In the genomic region with DNA sequence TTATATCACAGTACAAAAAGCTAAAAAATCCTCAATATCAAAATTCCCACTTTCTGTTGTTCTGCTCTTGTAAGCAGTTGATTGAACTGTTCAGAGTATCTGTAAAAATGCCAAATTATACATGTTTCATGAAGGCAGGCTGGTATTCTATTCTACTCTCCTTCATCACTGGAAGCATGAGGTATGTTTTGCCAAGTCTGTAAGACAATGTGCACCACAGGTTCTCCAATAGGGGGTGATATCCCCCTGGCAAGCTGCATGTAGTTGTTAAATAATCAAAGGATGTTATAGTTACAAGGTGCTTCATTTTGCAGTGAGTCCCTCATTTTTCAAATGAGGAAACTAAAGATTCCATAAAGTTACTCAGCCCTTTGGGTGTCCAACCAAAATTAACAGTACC, we compare ENCODE assay signal across 9 cellular contexts. TPM values are rescaled to one million over a fixed set of nuclear protein-coding genes. Genes with fewer than 3 reads are reported as not detected.
DNase-seq lines count a peak whose midpoint lies in the region; ATAC-seq and TF ChIP-seq lines count a peak whose summit lies in the region.
"Had no signal": no experiment of that assay in that cellular context is flagged by ENCODE, and none has a peak within 500 bp of the region (broad histone marks: within the 10 kb centered on the region; RNA-seq: fewer than 3 reads in every experiment).

No MANE protein-coding gene starts in this region.

- POLR2A ChIA-PET in CD4-positive, alpha-beta memory T cell (lab: Charles Lee; ENCODE audit: partially characterized antibody), result interaction anchor here (2.4 kb wide), 1 partner anchor 34 kb away, joined by 9 read pairs; no protein-coding TSS in a partner anchor
- POLR2A ChIA-PET in activated B cell treated with CpG ODN at 0.5 μM for 24 hours (lab: Charles Lee), result interaction anchor here (1.2 kb wide), 1 partner anchor 34 kb away, joined by 3 read pairs; no protein-coding TSS in a partner anchor

- H3K27ac Mint-ChIP-seq in CD4-positive, alpha-beta memory T cell, result peak overlapping the region; percentile 56 to 93 (median 80)
- H3K27ac Mint-ChIP-seq in activated B cell treated with CpG ODN at 0.5 μM for 24 hours, result peak overlapping the region; percentile 41

- no peak overlapping the region for H3K4me3 ChIP-seq in CD4-positive, alpha-beta memory T cell (ENCODE audit: low read length in 2 of 2)
- no peak overlapping the region for H3K4me3 ChIP-seq in H7 (ENCODE audit: insufficient read depth, low read depth, low read length)
- no peak overlapping the region for H3K4me3 ChIP-seq in left lung
- H3K4me3 ChIP-seq: SJSA1 had no signal

- CTCF ChIA-PET in CD4-positive, alpha-beta memory T cell (lab: Charles Lee; ENCODE audit: partially characterized antibody), result interaction anchor here (0.6 to 12.3 kb wide), 6 partner anchors 12 to 166 kb away, joined by 3 to 250 read pairs (median 6); no protein-coding TSS in a partner anchor
- CTCF ChIA-PET in activated B cell treated with CpG ODN at 0.5 μM for 24 hours (lab: Charles Lee), result interaction anchor here (1.2 to 2.4 kb wide), 3 partner anchors 154 to 161 kb away, joined by 3 to 8 read pairs (median 5); no protein-coding TSS in a partner anchor

- peak; percentile 37 to 63 (median 51) for DNase-seq in CD4-positive, alpha-beta memory T cell
- DNase-seq in H7, result peak; percentile 57
- no peak for DNase-seq in activated B cell treated with CpG ODN at 0.5 μM for 24 hours
- no peak for DNase-seq in left lung
- no peak for DNase-seq in medulla oblongata (ENCODE audit: extremely low spot score)

- ATAC-seq in activated B cell treated with CpG ODN at 0.5 μM for 24 hours (ENCODE audit: low read depth) (no peak), left lung (peak; percentile 47), GM21529 (IDR thresholded peaks at IDR 0.05; ENCODE audit: unreplicated experiment) (no peak), esophagus mucosa (no peak), HG02970 (IDR thresholded peaks at IDR 0.05; ENCODE audit: low FRiP score, unreplicated experiment) (no peak)

- peaks cover 50 to 78% (median 63%) of the 10 kb centered on the region in 4 donors for H3K4me1 Mint-ChIP-seq in CD4-positive, alpha-beta memory T cell
- H3K4me1 Mint-ChIP-seq in activated B cell treated with CpG ODN at 0.5 μM for 24 hours, result peaks cover 61% of the 10 kb centered on the region

- H3K9me3 ChIP-seq in CD4-positive, alpha-beta memory T cell (ENCODE audit: control insufficient read depth in 1 of 2, low read length in 2 of 2), result no peaks in the 10 kb centered on the region
- H3K9me3 ChIP-seq in left lung, result no peaks in the 10 kb centered on the region
- H3K9me3 ChIP-seq: SJSA1 had no signal

- peak overlapping the region in 3 of 8 donors; percentile 1 to 16 (median 7) for H3K4me3 Mint-ChIP-seq in CD4-positive, alpha-beta memory T cell
- H3K4me3 Mint-ChIP-seq in activated B cell treated with CpG ODN at 0.5 μM for 24 hours, result no peak overlapping the region

- peaks cover 20 to 34% of the 10 kb centered on the region in 2 donors for H3K36me3 Mint-ChIP-seq in CD4-positive, alpha-beta memory T cell
- peaks cover 39% of the 10 kb centered on the region for H3K36me3 Mint-ChIP-seq in activated B cell treated with CpG ODN at 0.5 μM for 24 hours (ENCODE audit: low read depth)

- H3K36me3 ChIP-seq in CD4-positive, alpha-beta memory T cell (ENCODE audit: insufficient read depth, low read length), result peaks cover 10% of the 10 kb centered on the region
- peaks cover 1% of the 10 kb centered on the region; the same call in 1 of the 2 replicates for H3K36me3 ChIP-seq in H7 (replicated peaks; ENCODE audit: control insufficient read depth, insufficient read depth, low read length)
- H3K36me3 ChIP-seq in left lung, result peaks cover 0 to 11% of the 10 kb centered on the region in 2 donors

- peaks cover 72% of the 10 kb centered on the region for H3K4me1 ChIP-seq in CD4-positive, alpha-beta memory T cell (ENCODE audit: insufficient read depth, low read length)
- peaks cover 27 to 88% of the 10 kb centered on the region in 2 donors for H3K4me1 ChIP-seq in left lung

- no peaks in the 10 kb centered on the region for H3K27me3 ChIP-seq in CD4-positive, alpha-beta memory T cell (ENCODE audit: insufficient read depth, low read length)
- H3K27me3 ChIP-seq in H7 (ENCODE audit: control insufficient read depth, insufficient read depth, low read length) (no peaks in the 10 kb centered on the region), left lung (no peaks in the 10 kb centered on the region)
- H3K27me3 ChIP-seq: SJSA1 had no signal

- no peaks in the 10 kb centered on the region for H3K9me3 Mint-ChIP-seq in CD4-positive, alpha-beta memory T cell
- H3K9me3 Mint-ChIP-seq in activated B cell treated with CpG ODN at 0.5 μM for 24 hours, result no peaks in the 10 kb centered on the region

- TF ChIP-seq CTCF in activated B cell treated with CpG ODN at 0.5 μM for 24 hours (IDR thresholded peaks at IDR 0.05) (no peak), left lung (IDR thresholded peaks at IDR 0.05) (peak in 1 of 2 donors; percentile 18)

- H3K27me3 Mint-ChIP-seq in CD4-positive, alpha-beta memory T cell, result no peaks in the 10 kb centered on the region
- H3K27me3 Mint-ChIP-seq in activated B cell treated with CpG ODN at 0.5 μM for 24 hours, result no peaks in the 10 kb centered on the region

- H3K27ac ChIP-seq in CD4-positive, alpha-beta memory T cell (ENCODE audit: low read depth, low read length), result no peak overlapping the region
- no peak overlapping the region for H3K27ac ChIP-seq in left lung
- H3K27ac ChIP-seq: SJSA1 had no signal

- intact Hi-C loops in CD4-positive, alpha-beta memory T cell (cut with micrococcal nuclease), result loop anchor here (1.0 to 5.0 kb wide), 2 partner anchors 35 to 154 kb away; a partner anchor contains a TSS
- intact Hi-C loops in activated B cell treated with CpG ODN at 0.5 μM for 24 hours (cut with micrococcal nuclease), result no loop called here
- intact Hi-C loops in left lung (cut with DNase I), result no loop called here

RNA-seq across cellular contexts. Expression of a gene that starts 15.1 kb away (rescaled TPM):
- total RNA-seq in CD4-positive, alpha-beta memory T cell, result 100 to 1,000 TPM; 129 to 133 TPM
- 10 to 100 TPM in 1 of 2 donors, 1 to 10 TPM in 1; 9.8 to 20.2 TPM for polyA plus RNA-seq in CD4-positive, alpha-beta memory T cell
- 23.0 and 38.4 TPM in 2 replicates for total RNA-seq in H7 (2014; rRNA removed; shearing (Covaris generic))
- total RNA-seq in activated B cell treated with CpG ODN at 0.5 μM for 24 hours (96.1 and 97.7 TPM in 2 replicates), left lung (10 to 100 TPM; 75.8 to 77.7 TPM), esophagus mucosa (31.2 TPM)

RNA-seq across cellular contexts. Expression of a gene that starts 34.4 kb away (rescaled TPM):
- 100 to 1,000 TPM; 202 to 217 TPM for total RNA-seq in CD4-positive, alpha-beta memory T cell
- polyA plus RNA-seq in CD4-positive, alpha-beta memory T cell, result 100 to 1,000 TPM; 338 to 425 TPM
- total RNA-seq in H7 (2014; rRNA removed; shearing (Covaris generic)), result 151 and 240 TPM in 2 replicates
- total RNA-seq in activated B cell treated with CpG ODN at 0.5 μM for 24 hours (124 and 130 TPM in 2 replicates), left lung (100 to 1,000 TPM; 338 to 391 TPM), esophagus mucosa (293 TPM)

Comparison
In these comparisons a context has a peak if more than half of its experiments do, and no peak if none do; other contexts are left out.
1. DNase-seq: peak in CD4-positive, alpha-beta memory T cell (5 of 5) and H7 (single experiment); none in activated B cell treated with CpG ODN at 0.5 μM for 24 hours (single experiment), left lung (0 of 2) and medulla oblongata (single experiment).